ENCODE assay signal across 9 cellular contexts in the genomic region with DNA sequence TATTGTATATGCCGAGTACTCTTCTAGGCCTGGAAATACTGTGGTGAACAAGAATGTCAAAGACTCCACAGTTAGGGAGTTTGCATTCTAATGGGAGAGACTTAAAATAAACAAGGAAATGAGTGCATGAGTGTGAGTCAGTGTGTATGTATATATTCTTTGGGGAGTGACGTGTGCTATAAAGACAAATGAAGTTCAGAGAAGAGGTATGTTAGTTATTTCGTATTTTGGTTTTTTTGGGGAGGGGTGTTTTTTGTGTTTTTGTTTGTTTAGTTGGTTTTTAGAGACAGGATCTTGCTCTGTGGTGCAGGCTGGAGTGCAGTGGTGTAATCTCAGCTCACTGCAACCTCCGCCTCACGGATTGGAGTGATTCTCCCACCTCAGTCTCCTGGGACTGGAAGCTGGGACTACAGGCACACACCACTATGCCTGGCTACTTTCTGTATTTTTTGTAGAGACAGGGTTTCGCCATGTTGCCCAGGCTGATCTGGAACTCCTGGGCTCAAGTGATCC.
DNase-seq lines count a peak whose midpoint lies in the region; TF ChIP-seq lines count a peak whose summit lies in the region.
"Had no signal": no experiment of that assay in that cellular context is flagged by ENCODE, and none has a peak within 500 bp of the region (broad histone marks: within the 10 kb centered on the region; RNA-seq: fewer than 3 reads in every experiment).

No MANE protein-coding gene starts in this region.

- no peak overlapping the region for H2BK5ac ChIP-seq in trophoblast cell (ENCODE audit: low read depth, low read length, poor library complexity)

- H2BK120ac ChIP-seq in trophoblast cell (ENCODE audit: insufficient read depth, low read length, poor library complexity): no peak overlapping the region

- no peak overlapping the region for H3K4ac ChIP-seq in trophoblast cell (ENCODE audit: low read depth, low read length)

- intact Hi-C loops in left ventricle myocardium inferior (cut with micrococcal nuclease): no loop called here

- TF ChIP-seq CTCF in HL-60 (IDR thresholded peaks at IDR 0.05; ENCODE audit: insufficient read depth, low read length) (no peak), left ventricle myocardium inferior (IDR thresholded peaks at IDR 0.05; ENCODE audit: borderline replicate concordance) (no peak)

- no peak overlapping the region for H2BK12ac ChIP-seq in trophoblast cell (ENCODE audit: low read length)

- H3K18ac ChIP-seq in trophoblast cell (ENCODE audit: low read length): no peak overlapping the region

- no peak overlapping the region for H4K12ac ChIP-seq in trophoblast cell (ENCODE audit: low read depth, low read length)

- 100% methylated on average over 2 of the region's 6 CpGs for WGBS in trophoblast cell (ENCODE audit: extremely low coverage, insufficient coverage, insufficient read length)

- no peaks in the 10 kb centered on the region for H3K36me3 ChIP-seq in trophoblast cell (ENCODE audit: control insufficient read depth in 1 of 2, insufficient read depth in 2 of 2, low read length in 2 of 2)
- H3K36me3 ChIP-seq in left ventricle myocardium inferior: no peaks in the 10 kb centered on the region

- H3K79me1 ChIP-seq in trophoblast cell (ENCODE audit: low read length): peaks cover 2% of the 10 kb centered on the region

- no peak overlapping the region for H3K14ac ChIP-seq in trophoblast cell (ENCODE audit: low read length)

- H4K91ac ChIP-seq in trophoblast cell (ENCODE audit: low read depth, low read length): no peak overlapping the region

- H3K27ac ChIP-seq in HL-60 (replicated peaks): peak overlapping the region; percentile 44
- no peak overlapping the region for H3K27ac ChIP-seq in trophoblast cell (ENCODE audit: low read depth, low read length)
- H3K27ac ChIP-seq in left ventricle myocardium inferior (replicated peaks): no peak overlapping the region

- H3K27me3 ChIP-seq in HL-60 (ENCODE audit: insufficient read depth, poor library complexity, severe bottlenecking) (no peaks in the 10 kb centered on the region), trophoblast cell (ENCODE audit: insufficient read depth, low read length) (no peaks in the 10 kb centered on the region), left ventricle myocardium inferior (ENCODE audit: low read depth) (no peaks in the 10 kb centered on the region)

- no peak overlapping the region for H2AFZ ChIP-seq in trophoblast cell (ENCODE audit: insufficient read depth, low read length, poor library complexity)

- H4K8ac ChIP-seq in trophoblast cell (ENCODE audit: low read depth, low read length): no peak overlapping the region

- H3K9me3 ChIP-seq in trophoblast cell (ENCODE audit: insufficient read depth, low read depth, low read length): no peaks in the 10 kb centered on the region
- H3K9me3 ChIP-seq in left ventricle myocardium inferior (replicated peaks): no peaks in the 10 kb centered on the region

- DNase-seq in A172 (ENCODE audit: low spot score): peak; percentile 69
- no peak for DNase-seq in HL-60 (ENCODE audit: low read depth in 1 of 2, low spot score in 1 of 2)
- DNase-seq in astrocyte of the hippocampus (ENCODE audit: low read depth, low spot score): peak; percentile 69
- DNase-seq in kidney glomerular epithelial cell (lab: John Stamatoyannopoulos, UW): peak; percentile 80
- DNase-seq in trophoblast cell: no peak
- DNase-seq in left ventricle myocardium inferior: no peak
- no peak for DNase-seq in NCI-H2196 treated with DMSO at 0.1 percent for 48 hours (lab: John Stamatoyannopoulos, UW; ENCODE audit: unreplicated experiment)
- no peak for DNase-seq in NCI-H146 (lab: John Stamatoyannopoulos, UW)
- DNase-seq: activated effector memory CD4-positive, alpha-beta T cell treated with Interleukin-2 at 50 U/mL for 16 hours had no signal

- no peak overlapping the region for H2AK5ac ChIP-seq in trophoblast cell (ENCODE audit: low read length)

- no peak overlapping the region for H3K4me2 ChIP-seq in trophoblast cell (ENCODE audit: low read length)

- no peak overlapping the region for H3K23ac ChIP-seq in trophoblast cell (ENCODE audit: low read length)

- no peak overlapping the region for H3K9ac ChIP-seq in trophoblast cell (ENCODE audit: low read length)

- H3K4me1 ChIP-seq in trophoblast cell (ENCODE audit: control insufficient read depth in 1 of 2, insufficient read depth in 2 of 2, low read length in 2 of 2) (peaks cover 0 to 3% of the 10 kb centered on the region in 2 experiments), left ventricle myocardium inferior (no peaks in the 10 kb centered on the region)

- no peaks in the 10 kb centered on the region for H3K79me2 ChIP-seq in trophoblast cell (ENCODE audit: control insufficient read depth, insufficient read depth, low read length, poor library complexity)

- H3K4me3 ChIP-seq in HL-60 (replicated peaks; ENCODE audit: insufficient read depth, low read length) (no peak overlapping the region), trophoblast cell (ENCODE audit: low read depth, low read length) (no peak overlapping the region), left ventricle myocardium inferior (no peak overlapping the region)

Comparison
In these comparisons a context has a peak if more than half of its experiments do, and no peak if none do; other contexts are left out.
1. DNase-seq: peak in A172 (single experiment), astrocyte of the hippocampus (single experiment) and kidney glomerular epithelial cell (single experiment); none in HL-60 (0 of 2), trophoblast cell (0 of 2), left ventricle myocardium inferior (single experiment), NCI-H2196 treated with DMSO at 0.1 percent for 48 hours (single experiment) and NCI-H146 (single experiment).